ENCODE assay signal across 8 cellular contexts in the genomic region with DNA sequence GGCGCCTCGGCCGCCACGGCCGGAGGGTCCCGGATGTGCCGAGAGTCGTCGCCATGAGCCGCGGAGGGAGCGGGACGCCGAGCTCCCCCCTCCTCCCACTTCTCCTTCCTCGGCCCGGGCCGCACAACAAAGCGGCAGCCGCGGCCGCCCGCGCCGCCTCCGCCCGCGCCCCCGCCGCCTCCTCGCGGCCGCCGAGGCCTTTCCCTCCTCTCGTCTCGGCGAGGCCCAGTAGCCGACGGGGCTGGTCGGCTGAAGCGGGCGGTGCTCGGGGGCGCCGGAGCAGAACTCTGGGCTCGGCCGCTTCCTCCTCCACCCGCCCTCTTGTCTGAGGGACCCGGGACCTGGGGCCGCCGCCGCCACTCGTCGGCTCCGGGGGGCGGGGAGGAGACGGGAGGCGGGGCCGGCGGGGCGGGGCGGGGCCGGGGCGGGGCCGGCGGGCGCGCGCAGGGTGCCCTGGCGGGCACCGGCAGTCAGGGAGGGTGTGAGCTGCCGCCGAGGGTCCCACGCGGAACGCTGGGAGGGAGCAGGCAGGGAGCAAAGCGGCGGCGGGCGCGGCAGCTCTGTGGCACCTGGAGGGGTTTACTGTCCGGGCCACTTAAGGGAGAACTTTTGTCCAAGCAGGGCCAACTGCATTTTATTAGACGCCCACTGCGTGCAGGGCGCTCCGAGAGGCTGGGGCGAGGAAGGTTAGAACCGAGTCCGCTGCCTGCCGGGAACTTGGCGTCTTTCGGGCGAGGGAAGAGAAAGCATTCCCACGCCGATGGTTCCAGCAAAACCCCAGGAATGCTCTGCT. TPM values are rescaled to one million over a fixed set of nuclear protein-coding genes. Genes with fewer than 3 reads are reported as not detected.
DNase-seq lines count a peak whose midpoint lies in the region; ATAC-seq and TF ChIP-seq lines count a peak whose summit lies in the region.

Gene SMURF2 (minus strand): TSS at position 327 of the 793 bp plus-strand sequence. CDS start 427 bp downstream, outside the sequence.

- CTCF ChIA-PET in activated CD8-positive, alpha-beta memory T cell treated with anti-CD3 and anti-CD28 coated beads, Interleukin-2, amount 10 ng/mL, durations not matched to agents 7 days and 5 days (lab: Charles Lee), result interaction anchor here (0.7 to 2.2 kb wide), 6 partner anchors 11 to 243 kb away, joined by 3 to 7 read pairs (median 4); no protein-coding TSS in a partner anchor

- ATAC-seq in GM19043 (IDR thresholded peaks at IDR 0.05; ENCODE audit: low read depth, unreplicated experiment), result peak; percentile 84
- ATAC-seq in HG03280 (IDR thresholded peaks at IDR 0.05; ENCODE audit: unreplicated experiment), result peak; percentile 88
- ATAC-seq in activated CD8-positive, alpha-beta memory T cell treated with anti-CD3 and anti-CD28 coated beads, Interleukin-2, amount 10 ng/mL, durations not matched to agents 7 days and 5 days, result peak; percentile 88

- no peaks in the 10 kb centered on the region for H3K9me3 ChIP-seq in endodermal cell (ENCODE audit: control insufficient read depth, low read length)

- H3K27me3 ChIP-seq in endodermal cell (ENCODE audit: control insufficient read depth, insufficient read depth, low read length, poor library complexity, severe bottlenecking), result no peaks in the 10 kb centered on the region

- peak within 1 kb of the TSS; percentile 98 for H3K4me3 Mint-ChIP-seq in activated CD8-positive, alpha-beta memory T cell treated with anti-CD3 and anti-CD28 coated beads, Interleukin-2, amount 10 ng/mL, durations not matched to agents 7 days and 5 days
- H3K4me3 Mint-ChIP-seq in endodermal cell (peak within 1 kb of the TSS; percentile 98), mesothelial cell of epicardium (peak within 1 kb of the TSS; percentile 99)

- WGBS in endodermal cell (ENCODE audit: insufficient coverage in 1 of 2, insufficient read length in 1 of 2), 2 experiments, result 0 to 1% methylated on average over 25 to 94 of the region's 94 CpGs

- no peak for TF ChIP-seq CTCF in C4-2B (conservative IDR thresholded peaks at IDR 0.05)
- TF ChIP-seq CTCF in endodermal cell (conservative IDR thresholded peaks at IDR 0.05), result no peak
- TF ChIP-seq CTCF in mesothelial cell of epicardium (IDR thresholded peaks at IDR 0.05; ENCODE audit: unreplicated experiment), result no peak

- H3K4me3 ChIP-seq in endodermal cell (ENCODE audit: low read length), result peak within 1 kb of the TSS; percentile 85

- H3K9ac ChIP-seq in endodermal cell (ENCODE audit: extremely low read depth, low read length, poor library complexity, severe bottlenecking), result peak within 1 kb of the TSS; percentile 63

- H3K4me1 Mint-ChIP-seq in activated CD8-positive, alpha-beta memory T cell treated with anti-CD3 and anti-CD28 coated beads, Interleukin-2, amount 10 ng/mL, durations not matched to agents 7 days and 5 days, result peaks cover 28% of the 10 kb centered on the region
- H3K4me1 Mint-ChIP-seq in endodermal cell (peaks cover 12% of the 10 kb centered on the region), mesothelial cell of epicardium (peaks cover 27% of the 10 kb centered on the region)

- peak within 1 kb of the TSS; percentile 92 for H3K27ac Mint-ChIP-seq in activated CD8-positive, alpha-beta memory T cell treated with anti-CD3 and anti-CD28 coated beads, Interleukin-2, amount 10 ng/mL, durations not matched to agents 7 days and 5 days
- H3K27ac Mint-ChIP-seq in endodermal cell (peak within 1 kb of the TSS; percentile 96), mesothelial cell of epicardium (peak within 1 kb of the TSS; percentile 94)

- no peaks in the 10 kb centered on the region for H3K4me1 ChIP-seq in endodermal cell (ENCODE audit: control insufficient read depth, insufficient read depth, low read length)

- no peaks in the 10 kb centered on the region for H3K36me3 ChIP-seq in endodermal cell (ENCODE audit: control insufficient read depth, insufficient read depth, low read length)

- DNase-seq in NCI-H82 (lab: John Stamatoyannopoulos, UW) (peak; percentile 82), endodermal cell (peak; percentile 96), mesothelial cell of epicardium (ENCODE audit: low spot score in 2 of 2, unreplicated experiment in 2 of 2) (peak; percentile 73 to 76)
- peak; percentile 86 for DNase-seq in activated CD8-positive, alpha-beta memory T cell treated with anti-CD3 and anti-CD28 coated beads, Interleukin-2, amount 10 ng/mL, durations not matched to agents 7 days and 5 days
- DNase-seq in stimulated activated CD8-positive, alpha-beta memory T cell treated with anti-CD3 and anti-CD28 coated beads, Interleukin-15, amount 100 ng/mL, for 48 hours (ENCODE audit: low read depth in 2 of 2), result peak; percentile 59 to 73

- H3K9me3 Mint-ChIP-seq in activated CD8-positive, alpha-beta memory T cell treated with anti-CD3 and anti-CD28 coated beads, Interleukin-2, amount 10 ng/mL, durations not matched to agents 7 days and 5 days (ENCODE audit: low read depth), result no peaks in the 10 kb centered on the region
- H3K9me3 Mint-ChIP-seq in endodermal cell, result no peaks in the 10 kb centered on the region
- no peaks in the 10 kb centered on the region for H3K9me3 Mint-ChIP-seq in mesothelial cell of epicardium

- peaks cover 2% of the 10 kb centered on the region for H3K36me3 Mint-ChIP-seq in activated CD8-positive, alpha-beta memory T cell treated with anti-CD3 and anti-CD28 coated beads, Interleukin-2, amount 10 ng/mL, durations not matched to agents 7 days and 5 days
- H3K36me3 Mint-ChIP-seq in endodermal cell (ENCODE audit: low read depth) (no peaks in the 10 kb centered on the region), mesothelial cell of epicardium (no peaks in the 10 kb centered on the region)

- H3K27me3 Mint-ChIP-seq in activated CD8-positive, alpha-beta memory T cell treated with anti-CD3 and anti-CD28 coated beads, Interleukin-2, amount 10 ng/mL, durations not matched to agents 7 days and 5 days, result no peaks in the 10 kb centered on the region
- no peaks in the 10 kb centered on the region for H3K27me3 Mint-ChIP-seq in endodermal cell (ENCODE audit: insufficient read depth)
- no peaks in the 10 kb centered on the region for H3K27me3 Mint-ChIP-seq in mesothelial cell of epicardium (ENCODE audit: low read depth)

- H3K27ac ChIP-seq in C4-2B (peak within 1 kb of the TSS; percentile 77), endodermal cell (ENCODE audit: low read depth, low read length) (peak within 1 kb of the TSS; percentile 93)

RNA-seq across cellular contexts. Expression of gene SMURF2, which starts in this region (rescaled TPM):
- total RNA-seq in activated CD8-positive, alpha-beta memory T cell treated with anti-CD3 and anti-CD28 coated beads, Interleukin-2, amount 10 ng/mL, durations not matched to agents 7 days and 5 days, result 10 to 100 TPM; 16.0 to 22.1 TPM
- total RNA-seq in endodermal cell (10 to 100 TPM; 33.6 to 34.1 TPM), mesothelial cell of epicardium (39.9 to 41.2 TPM (median 40.1 TPM) in 3 replicates)
- polyA plus RNA-seq in endodermal cell (2013, experiment 1 of 2), result 25.2 TPM
- 27.9 TPM for polyA plus RNA-seq in endodermal cell (2013, experiment 2 of 2)

Comparison
In these comparisons a context has a peak if more than half of its experiments do, and no peak if none do; other contexts are left out.
1. Peak in every context shown above with its lines: DNase-seq, ATAC-seq, H3K4me3 ChIP-seq and H3K27ac ChIP-seq.